20 cellular contexts compared by ENCODE assay signal in the genomic region with DNA sequence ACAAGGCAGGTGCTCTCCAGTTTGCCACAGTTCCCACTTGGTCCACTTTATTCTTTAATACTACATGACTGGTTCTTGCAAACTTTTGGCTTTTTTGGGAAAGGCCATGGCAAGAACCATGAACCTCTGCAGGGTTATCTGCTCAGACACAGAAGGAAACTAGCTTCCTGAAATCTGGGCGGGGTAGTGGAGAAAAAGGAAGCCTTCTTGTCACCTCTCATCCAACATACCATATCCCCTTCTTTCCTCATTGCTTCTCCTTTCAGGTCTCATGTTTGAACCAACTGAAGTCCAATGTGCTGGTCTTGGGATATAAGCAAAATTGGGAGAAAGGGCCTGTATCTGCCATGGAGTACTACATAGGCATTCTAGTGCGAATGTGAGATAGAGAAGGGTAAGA. TPM values are rescaled to one million over a fixed set of nuclear protein-coding genes. Genes with fewer than 3 reads are reported as not detected.
DNase-seq lines count a peak whose midpoint lies in the region; ATAC-seq and TF ChIP-seq lines count a peak whose summit lies in the region.
"Had no signal": no experiment of that assay in that cellular context is flagged by ENCODE, and none has a peak within 500 bp of the region (broad histone marks: within the 10 kb centered on the region; RNA-seq: fewer than 3 reads in every experiment).

No MANE protein-coding gene starts in this region.

- H3K9ac ChIP-seq in SK-N-SH, result no peak overlapping the region
- H3K9ac ChIP-seq: GM23248 had no signal

- POLR2A ChIA-PET in activated CD8-positive, alpha-beta T cell treated with anti-CD3 and anti-CD28 coated beads for 36 hours (lab: Charles Lee), result interaction anchor here (0.6 to 3.6 kb wide), 11 partner anchors 9 to 99 kb away, joined by 3 to 14 read pairs (median 4); a partner anchor contains a TSS
- POLR2A ChIA-PET in SK-N-SH (lab: Yijun Ruan, JAX), result no interaction called here

- no peaks in the 10 kb centered on the region; the same call in 1 of the 2 replicates for H3K27me3 ChIP-seq in SK-N-SH (ENCODE audit: insufficient read depth)

- H4K20me1 ChIP-seq in SK-N-SH (ENCODE audit: insufficient read depth), result no peaks in the 10 kb centered on the region

- intact Hi-C loops in activated CD8-positive, alpha-beta T cell treated with anti-CD3 and anti-CD28 coated beads for 36 hours (cut with micrococcal nuclease), result no loop called here

- H3K79me2 ChIP-seq in SK-N-SH (ENCODE audit: insufficient read depth), result no peaks in the 10 kb centered on the region

- no peaks in the 10 kb centered on the region for H3K9me3 ChIP-seq in SK-N-SH

- peak overlapping the region; percentile 82 for H3K27ac Mint-ChIP-seq in activated CD8-positive, alpha-beta T cell treated with anti-CD3 and anti-CD28 coated beads for 36 hours
- peak overlapping the region; percentile 16 for H3K27ac Mint-ChIP-seq in neural crest cell (ENCODE audit: unreplicated experiment)

- no peaks in the 10 kb centered on the region for H3K9me2 ChIP-seq in SK-N-SH

- CTCF ChIA-PET in activated CD8-positive, alpha-beta T cell treated with anti-CD3 and anti-CD28 coated beads for 36 hours (lab: Charles Lee), result interaction anchor here (0.6 to 1.3 kb wide), 4 partner anchors 14 to 114 kb away, joined by 3 to 6 read pairs (median 4); a partner anchor contains a TSS
- CTCF ChIA-PET in SK-N-SH (lab: Yijun Ruan, JAX), result interaction anchor here (1.3 kb wide), 1 partner anchor 90 kb away, joined by 4 read pairs; no protein-coding TSS in a partner anchor

- ATAC-seq in activated CD8-positive, alpha-beta T cell treated with anti-CD3 and anti-CD28 coated beads for 36 hours, result no peak
- ATAC-seq in HG02852 (IDR thresholded peaks at IDR 0.05; ENCODE audit: unreplicated experiment), result no peak
- ATAC-seq: HCT116, Panc1, SK-N-SH treated with all-trans-retinoic acid at 6 μM for 48 hours had no signal

- no peak overlapping the region for H3K27ac ChIP-seq in SK-N-SH (ENCODE audit: low read depth in 2 of 2, low read length in 1 of 2)
- H3K27ac ChIP-seq: GM23248 had no signal

- H3K9me3 Mint-ChIP-seq in activated CD8-positive, alpha-beta T cell treated with anti-CD3 and anti-CD28 coated beads for 36 hours, result no peaks in the 10 kb centered on the region
- no peaks in the 10 kb centered on the region for H3K9me3 Mint-ChIP-seq in neural crest cell

- H3K36me3 Mint-ChIP-seq in activated CD8-positive, alpha-beta T cell treated with anti-CD3 and anti-CD28 coated beads for 36 hours (ENCODE audit: low read depth), result no peaks in the 10 kb centered on the region
- H3K36me3 Mint-ChIP-seq in neural crest cell (ENCODE audit: low read depth), result peaks cover 11% of the 10 kb centered on the region

- TF ChIP-seq RAD21 in SK-N-SH (IDR thresholded peaks at IDR 0.05; ENCODE audit: low read length), result no peak

- no peaks in the 10 kb centered on the region for H3K27me3 Mint-ChIP-seq in activated CD8-positive, alpha-beta T cell treated with anti-CD3 and anti-CD28 coated beads for 36 hours
- H3K27me3 Mint-ChIP-seq in neural crest cell (ENCODE audit: low read depth), result peaks cover 4% of the 10 kb centered on the region

- no peak for TF ChIP-seq EP300 in SK-N-SH (IDR thresholded peaks at IDR 0.05; ENCODE audit: borderline replicate concordance in 1 of 2, low read depth in 1 of 2, low read length in 1 of 2)

- 92% methylated on average over 2 of the region's 2 CpGs for WGBS in SK-N-SH (ENCODE audit: low lambda C conversion rate)

- peaks cover 22% of the 10 kb centered on the region for H3K4me1 Mint-ChIP-seq in activated CD8-positive, alpha-beta T cell treated with anti-CD3 and anti-CD28 coated beads for 36 hours (ENCODE audit: low read depth)
- no peaks in the 10 kb centered on the region for H3K4me1 Mint-ChIP-seq in neural crest cell

- no peaks in the 10 kb centered on the region for H3K4me1 ChIP-seq in SK-N-SH (ENCODE audit: control insufficient read depth in 1 of 2, insufficient read depth in 2 of 2, low read depth in 1 of 2, low read length in 1 of 2)

- DNase-seq in CD1c-positive myeloid dendritic cell (ENCODE audit: extremely low spot score), result peak; percentile 58
- DNase-seq in CMK (ENCODE audit: low read depth), result peak; percentile 54
- DNase-seq in activated CD8-positive, alpha-beta T cell treated with anti-CD3 and anti-CD28 coated beads for 36 hours, result no peak
- DNase-seq in neural crest cell (ENCODE audit: low read depth, low spot score), result no peak
- no peak for DNase-seq in SK-N-SH
- DNase-seq in 8988T, result no peak
- DNase-seq: C1 segment of cervical spinal cord, Calu3, DMS79, GM23248, NCI-H1436 treated with DMSO at 0.1 percent for 48 hours, NCI-H345, NCI-H526 treated with DMSO at 0.1 percent for 48 hours, Right ventricle myocardium superior had no signal

- no peak overlapping the region for H3K4me2 ChIP-seq in SK-N-SH

- no peaks in the 10 kb centered on the region for H3F3A ChIP-seq in SK-N-SH (replicated peaks; ENCODE audit: insufficient read depth)

- no peak overlapping the region for H2AFZ ChIP-seq in SK-N-SH (ENCODE audit: low read depth)
- H2AFZ ChIP-seq: GM23248 had no signal

- H3K4me3 ChIP-seq in SK-N-SH (ENCODE audit: low read depth in 2 of 2, low read length in 1 of 2), result no peak overlapping the region
- H3K4me3 ChIP-seq: GM23248 had no signal

- no peak overlapping the region for H3K4me3 Mint-ChIP-seq in activated CD8-positive, alpha-beta T cell treated with anti-CD3 and anti-CD28 coated beads for 36 hours
- no peak overlapping the region for H3K4me3 Mint-ChIP-seq in neural crest cell

- no peak for TF ChIP-seq CTCF in activated CD8-positive, alpha-beta T cell treated with anti-CD3 and anti-CD28 coated beads for 36 hours (IDR thresholded peaks at IDR 0.05)
- TF ChIP-seq CTCF in neural crest cell (conservative IDR thresholded peaks at IDR 0.05) (no peak), SK-N-SH (IDR thresholded peaks at IDR 0.05) (no peak)

- H3K36me3 ChIP-seq in SK-N-SH (replicated peaks in 1 of 2; ENCODE audit: control insufficient read depth in 1 of 2, insufficient read depth in 2 of 2, low read length in 1 of 2), result peaks cover 6 to 13% of the 10 kb centered on the region in 2 experiments

TF ChIP-seq in SK-N-SH, 30 proteins besides CTCF, POLR2A, EP300 and RAD21 (continues in another document):
- TF ChIP-seq JUND (IDR thresholded peaks at IDR 0.05), result no peak
- TF ChIP-seq EZH2phosphoT487 (IDR thresholded peaks at IDR 0.05; ENCODE audit: borderline replicate concordance, low read depth), result no peak
- TF ChIP-seq FOXM1 (IDR thresholded peaks at IDR 0.05; ENCODE audit: low read depth), result no peak
- TF ChIP-seq, protein P1, sequence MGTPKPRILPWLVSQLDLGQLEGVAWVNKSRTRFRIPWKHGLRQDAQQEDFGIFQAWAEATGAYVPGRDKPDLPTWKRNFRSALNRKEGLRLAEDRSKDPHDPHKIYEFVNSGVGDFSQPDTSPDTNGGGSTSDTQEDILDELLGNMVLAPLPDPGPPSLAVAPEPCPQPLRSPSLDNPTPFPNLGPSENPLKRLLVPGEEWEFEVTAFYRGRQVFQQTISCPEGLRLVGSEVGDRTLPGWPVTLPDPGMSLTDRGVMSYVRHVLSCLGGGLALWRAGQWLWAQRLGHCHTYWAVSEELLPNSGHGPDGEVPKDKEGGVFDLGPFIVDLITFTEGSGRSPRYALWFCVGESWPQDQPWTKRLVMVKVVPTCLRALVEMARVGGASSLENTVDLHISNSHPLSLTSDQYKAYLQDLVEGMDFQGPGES (IDR thresholded peaks at IDR 0.05; ENCODE audit: low read depth, low read length), result no peak
- TF ChIP-seq RCOR1 (IDR thresholded peaks at IDR 0.05; ENCODE audit: low read length), result no peak
- TF ChIP-seq GABPA (IDR thresholded peaks at IDR 0.05; ENCODE audit: low read depth), result no peak
- TF ChIP-seq, protein P2, sequence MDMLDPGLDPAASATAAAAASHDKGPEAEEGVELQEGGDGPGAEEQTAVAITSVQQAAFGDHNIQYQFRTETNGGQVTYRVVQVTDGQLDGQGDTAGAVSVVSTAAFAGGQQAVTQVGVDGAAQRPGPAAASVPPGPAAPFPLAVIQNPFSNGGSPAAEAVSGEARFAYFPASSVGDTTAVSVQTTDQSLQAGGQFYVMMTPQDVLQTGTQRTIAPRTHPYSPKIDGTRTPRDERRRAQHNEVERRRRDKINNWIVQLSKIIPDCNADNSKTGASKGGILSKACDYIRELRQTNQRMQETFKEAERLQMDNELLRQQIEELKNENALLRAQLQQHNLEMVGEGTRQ (IDR thresholded peaks at IDR 0.05; ENCODE audit: borderline replicate concordance, low read depth, low read length), result no peak
- TF ChIP-seq NRF1 (IDR thresholded peaks at IDR 0.05; ENCODE audit: low read depth, low read length), result no peak
- TF ChIP-seq YY1 (IDR thresholded peaks at IDR 0.05; ENCODE audit: low read depth), result no peak
- no peak for TF ChIP-seq GATA2 (CRISPR knock-in tag; IDR thresholded peaks at IDR 0.05)

RNA-seq across cellular contexts. Expression of a gene that starts 5.5 kb away (rescaled TPM):
- under 1 TPM; 0.54 to 0.59 TPM for total RNA-seq in activated CD8-positive, alpha-beta T cell treated with anti-CD3 and anti-CD28 coated beads for 36 hours
- 0.07 TPM in 1 of 2 replicates, not detected in the other for total RNA-seq in neural crest cell
- polyA plus RNA-seq in SK-N-SH (2012; rRNA removed), result not detected in 2 replicates
- polyA plus RNA-seq in SK-N-SH (2012; cell fraction: cytosol; rRNA removed), result under 0.01 TPM in 1 of 2 replicates, not detected in the other
- 0.02 and 0.08 TPM in 2 replicates for polyA plus RNA-seq in SK-N-SH (2012; cell fraction: nucleus; rRNA removed)
- total RNA-seq: Calu3, G401, GM23248, HT-29 had no signal
- polyA plus RNA-seq: GM23248 had no signal

RNA-seq across cellular contexts. Expression of a gene that starts 13.1 kb away (rescaled TPM):
- total RNA-seq in activated CD8-positive, alpha-beta T cell treated with anti-CD3 and anti-CD28 coated beads for 36 hours, result 10 to 100 TPM; 39.5 to 40.7 TPM
- total RNA-seq in neural crest cell, result 67.3 and 68.1 TPM in 2 replicates
- 32.9 and 38.7 TPM in 2 replicates for polyA plus RNA-seq in SK-N-SH (2012; rRNA removed)
- polyA plus RNA-seq in SK-N-SH (2012; cell fraction: cytosol; rRNA removed), result 18.2 and 24.9 TPM in 2 replicates
- 119 and 124 TPM in 2 replicates for polyA plus RNA-seq in SK-N-SH (2012; cell fraction: nucleus; rRNA removed)

RNA-seq across cellular contexts. Expression of a gene that starts 13.6 kb away (rescaled TPM):
- total RNA-seq in activated CD8-positive, alpha-beta T cell treated with anti-CD3 and anti-CD28 coated beads for 36 hours, result 100 to 1,000 TPM; 196 to 211 TPM
- 433 and 437 TPM in 2 replicates for total RNA-seq in neural crest cell
- 279 and 291 TPM in 2 replicates for polyA plus RNA-seq in SK-N-SH (2012; rRNA removed)
- polyA plus RNA-seq in SK-N-SH (2012; cell fraction: cytosol; rRNA removed), result 279 and 296 TPM in 2 replicates
- polyA plus RNA-seq in SK-N-SH (2012; cell fraction: nucleus; rRNA removed), result 294 and 297 TPM in 2 replicates

RNA-seq across cellular contexts. Expression of a gene that starts 19.8 kb away (rescaled TPM):
- total RNA-seq in activated CD8-positive, alpha-beta T cell treated with anti-CD3 and anti-CD28 coated beads for 36 hours, result 10 to 100 TPM; 21.0 to 27.3 TPM
- 36.0 and 40.8 TPM in 2 replicates for total RNA-seq in neural crest cell
- polyA plus RNA-seq in SK-N-SH (2012; rRNA removed), result 30.7 and 38.9 TPM in 2 replicates
- 19.5 and 25.1 TPM in 2 replicates for polyA plus RNA-seq in SK-N-SH (2012; cell fraction: cytosol; rRNA removed)
- 71.7 and 88.9 TPM in 2 replicates for polyA plus RNA-seq in SK-N-SH (2012; cell fraction: nucleus; rRNA removed)

RNA-seq across cellular contexts. Expression of a gene that starts 27.7 kb away (rescaled TPM):
- total RNA-seq in activated CD8-positive, alpha-beta T cell treated with anti-CD3 and anti-CD28 coated beads for 36 hours, result 100 to 1,000 TPM; 176 to 183 TPM
- 35.1 and 40.8 TPM in 2 replicates for total RNA-seq in neural crest cell
- 29.8 and 38.2 TPM in 2 replicates for polyA plus RNA-seq in SK-N-SH (2012; rRNA removed)
- polyA plus RNA-seq in SK-N-SH (2012; cell fraction: cytosol; rRNA removed), result 24.6 and 32.4 TPM in 2 replicates
- polyA plus RNA-seq in SK-N-SH (2012; cell fraction: nucleus; rRNA removed), result 21.8 and 41.6 TPM in 2 replicates

Comparison
In these comparisons a context has a peak if more than half of its experiments do, and no peak if none do; other contexts are left out.
1. DNase-seq: peak in CD1c-positive myeloid dendritic cell (single experiment) and CMK (single experiment); none in activated CD8-positive, alpha-beta T cell treated with anti-CD3 and anti-CD28 coated beads for 36 hours (single experiment), neural crest cell (single experiment), SK-N-SH (single experiment) and 8988T (single experiment).